In the genomic region with DNA sequence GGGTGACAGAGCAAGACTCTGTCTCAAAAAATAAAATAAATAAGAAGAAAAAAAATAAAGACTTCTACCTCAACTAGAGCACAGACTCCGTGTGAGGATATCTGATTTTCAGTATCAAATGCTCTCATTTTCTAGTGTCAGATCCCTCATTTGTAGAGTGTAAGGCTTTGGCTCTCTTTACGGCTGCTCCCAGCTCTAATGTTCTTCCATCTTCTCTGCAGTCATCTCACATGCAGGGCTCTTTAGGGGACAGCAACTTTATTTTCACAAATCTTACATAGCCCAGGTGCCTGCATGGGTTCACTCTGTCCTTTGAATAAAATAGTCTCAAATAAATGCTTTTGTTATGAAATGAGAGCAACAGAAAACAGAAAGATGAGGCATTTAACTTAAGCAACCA, we compare ENCODE assay signal across 23 cellular contexts. TPM values are rescaled to one million over a fixed set of nuclear protein-coding genes. Genes with fewer than 3 reads are reported as not detected.
A peak's percentile ranks its signal among the peaks of the same experiment; 100 is the strongest.
DNase-seq lines count a peak whose midpoint lies in the region; ATAC-seq and TF ChIP-seq lines count a peak whose summit lies in the region.
"Had no signal": no experiment of that assay in that cellular context is flagged by ENCODE, and none has a peak within 500 bp of the region (broad histone marks: within the 10 kb centered on the region; RNA-seq: fewer than 3 reads in every experiment).

No MANE protein-coding gene starts in this region.

- peaks cover 14% of the 10 kb centered on the region for H3K4me1 Mint-ChIP-seq in activated T-helper 1 cell treated with anti-CD3 and anti-CD28 coated beads, Interleukin-12 subunit alpha, Interleukin-12 subunit beta, Interleukin-2, Interleukin-4 antibody, amounts not matched to agents 30 ng/mL and 10 ng/mL and 1 ng/mL, durations not matched to agents 14 hours and 24 hours and 36 hours (ENCODE audit: low read depth)
- H3K4me1 Mint-ChIP-seq in nephron progenitor cell: peaks cover 29% of the 10 kb centered on the region
- H3K4me1 Mint-ChIP-seq in natural killer cell treated with Interleukin-12 subunit alpha and Interleukin-12 subunit beta and Interleukin-15 and Interleukin-18, amount 100 ng/mL, for 72 hours (ENCODE audit: low read depth in 2 of 2): peaks cover 20 to 24% of the 10 kb centered on the region in 2 donors

- H3K27ac Mint-ChIP-seq in activated T-helper 1 cell treated with anti-CD3 and anti-CD28 coated beads, Interleukin-12 subunit alpha, Interleukin-12 subunit beta, Interleukin-2, Interleukin-4 antibody, amounts not matched to agents 30 ng/mL and 10 ng/mL and 1 ng/mL, durations not matched to agents 14 hours and 24 hours and 36 hours: peak overlapping the region; percentile 41
- peak overlapping the region; percentile 90 for H3K27ac Mint-ChIP-seq in nephron progenitor cell
- peak overlapping the region in 1 of 2 donors; percentile 78 for H3K27ac Mint-ChIP-seq in natural killer cell treated with Interleukin-12 subunit alpha and Interleukin-12 subunit beta and Interleukin-15 and Interleukin-18, amount 100 ng/mL, for 72 hours

- H3K27ac ChIP-seq in DOHH2 (ENCODE audit: low read depth, low read length) (peak overlapping the region; percentile 100), Panc1 (ENCODE audit: low read length) (peak overlapping the region; percentile 57)

- H3K9me3 Mint-ChIP-seq in activated T-helper 1 cell treated with anti-CD3 and anti-CD28 coated beads, Interleukin-12 subunit alpha, Interleukin-12 subunit beta, Interleukin-2, Interleukin-4 antibody, amounts not matched to agents 30 ng/mL and 10 ng/mL and 1 ng/mL, durations not matched to agents 14 hours and 24 hours and 36 hours: no peaks in the 10 kb centered on the region
- peaks cover 7% of the 10 kb centered on the region for H3K9me3 Mint-ChIP-seq in nephron progenitor cell
- no peaks in the 10 kb centered on the region for H3K9me3 Mint-ChIP-seq in natural killer cell treated with Interleukin-12 subunit alpha and Interleukin-12 subunit beta and Interleukin-15 and Interleukin-18, amount 100 ng/mL, for 72 hours
- H3K9me3 Mint-ChIP-seq: H9 had no signal

- peaks cover 31% of the 10 kb centered on the region for H3F3A ChIP-seq in DOHH2 (ENCODE audit: control insufficient read depth, insufficient read depth)

- no peak for TF ChIP-seq CTCF in DOHH2 (IDR thresholded peaks at IDR 0.05; ENCODE audit: low read depth, low read length, poor library complexity, severe bottlenecking)
- no peak for TF ChIP-seq CTCF in Panc1 (IDR thresholded peaks at IDR 0.05)
- no peak for TF ChIP-seq CTCF in nephron progenitor cell (IDR thresholded peaks at IDR 0.05)

- H3K36me3 ChIP-seq in DOHH2 (ENCODE audit: control insufficient read depth, low read length) (no peaks in the 10 kb centered on the region), Panc1 (ENCODE audit: control insufficient read depth, insufficient read depth, low read length) (no peaks in the 10 kb centered on the region)

- H3K9me3 ChIP-seq in DOHH2 (ENCODE audit: control insufficient read depth, insufficient read depth, low read length) (no peaks in the 10 kb centered on the region), Panc1 (ENCODE audit: control insufficient read depth, insufficient read depth, low read depth, low read length) (no peaks in the 10 kb centered on the region)

- H3K9me2 ChIP-seq in DOHH2 (replicated peaks; ENCODE audit: control insufficient read depth, low read length): no peaks in the 10 kb centered on the region

- H3K27me3 Mint-ChIP-seq in activated T-helper 1 cell treated with anti-CD3 and anti-CD28 coated beads, Interleukin-12 subunit alpha, Interleukin-12 subunit beta, Interleukin-2, Interleukin-4 antibody, amounts not matched to agents 30 ng/mL and 10 ng/mL and 1 ng/mL, durations not matched to agents 14 hours and 24 hours and 36 hours (ENCODE audit: insufficient read depth): peaks cover 8% of the 10 kb centered on the region
- H3K27me3 Mint-ChIP-seq in nephron progenitor cell (ENCODE audit: low read depth, poor library complexity): peaks cover 5% of the 10 kb centered on the region
- H3K27me3 Mint-ChIP-seq in natural killer cell treated with Interleukin-12 subunit alpha and Interleukin-12 subunit beta and Interleukin-15 and Interleukin-18, amount 100 ng/mL, for 72 hours: no peaks in the 10 kb centered on the region

- peaks cover 100% of the 10 kb centered on the region for H3K4me1 ChIP-seq in DOHH2 (ENCODE audit: control insufficient read depth, low read length)
- peaks cover 14% of the 10 kb centered on the region for H3K4me1 ChIP-seq in Panc1 (ENCODE audit: control insufficient read depth, insufficient read depth, low read length)

- BruUV-seq in Panc1 (replicated peaks; lab: Mats Ljungman, UMichigan): no TSS peak

- DNase-seq in Panc1 (ENCODE audit: low read depth, low spot score): no peak
- DNase-seq in activated T-helper 1 cell treated with anti-CD3 and anti-CD28 coated beads, Interleukin-12 subunit alpha, Interleukin-12 subunit beta, Interleukin-2, Interleukin-4 antibody, amounts not matched to agents 30 ng/mL and 10 ng/mL and 1 ng/mL, durations not matched to agents 14 hours and 24 hours and 36 hours (ENCODE audit: low spot score): no peak
- no peak for DNase-seq in nephron progenitor cell
- DNase-seq in LoVo (ENCODE audit: low spot score): no peak
- no peak for DNase-seq in retina
- DNase-seq in natural killer cell treated with Interleukin-12 subunit alpha and Interleukin-12 subunit beta and Interleukin-15 and Interleukin-18, amount 100 ng/mL, for 72 hours (ENCODE audit: low spot score): no peak
- DNase-seq: ACHN, C1 segment of cervical spinal cord, DMS79 treated with DMSO at 0.1 percent for 48 hours, H9, IMR-90, Karpas-422, NCI-H1092 treated with DMSO at 0.1 percent for 48 hours, NCI-H146, NCI-H2081, NCI-H2171 treated with DMSO at 0.1 percent for 48 hours, NCI-H446 treated with DMSO at 0.1 percent for 48 hours, NCI-H69, OCI-M1, SHP77 treated with DMSO at 0.1 percent for 48 hours had no signal

- H3K79me2 ChIP-seq in DOHH2 (ENCODE audit: control insufficient read depth, low read length): peaks cover 58% of the 10 kb centered on the region

- H3K4me3 ChIP-seq in DOHH2 (ENCODE audit: low read length) (peak overlapping the region; percentile 69), Panc1 (ENCODE audit: low read depth in 2 of 2, low read length in 2 of 2) (no peak overlapping the region)

- no peaks in the 10 kb centered on the region for H4K20me1 ChIP-seq in DOHH2 (ENCODE audit: control insufficient read depth, insufficient read depth, low read depth, low read length)

- 0 out of 2 replicates have a peak, but pooled peaks have one; percentile 50 for ATAC-seq in Panc1
- ATAC-seq in natural killer cell treated with Interleukin-12 subunit alpha and Interleukin-12 subunit beta and Interleukin-15 and Interleukin-18, amount 100 ng/mL, for 72 hours: no peak

- POLR2A ChIA-PET in Panc1 (lab: Charles Lee): no interaction called here

- H3K36me3 Mint-ChIP-seq in activated T-helper 1 cell treated with anti-CD3 and anti-CD28 coated beads, Interleukin-12 subunit alpha, Interleukin-12 subunit beta, Interleukin-2, Interleukin-4 antibody, amounts not matched to agents 30 ng/mL and 10 ng/mL and 1 ng/mL, durations not matched to agents 14 hours and 24 hours and 36 hours (ENCODE audit: low read depth): peaks cover 3% of the 10 kb centered on the region
- no peaks in the 10 kb centered on the region for H3K36me3 Mint-ChIP-seq in nephron progenitor cell (ENCODE audit: low read depth)
- no peaks in the 10 kb centered on the region for H3K36me3 Mint-ChIP-seq in natural killer cell treated with Interleukin-12 subunit alpha and Interleukin-12 subunit beta and Interleukin-15 and Interleukin-18, amount 100 ng/mL, for 72 hours

- H3K4me3 Mint-ChIP-seq in activated T-helper 1 cell treated with anti-CD3 and anti-CD28 coated beads, Interleukin-12 subunit alpha, Interleukin-12 subunit beta, Interleukin-2, Interleukin-4 antibody, amounts not matched to agents 30 ng/mL and 10 ng/mL and 1 ng/mL, durations not matched to agents 14 hours and 24 hours and 36 hours: no peak overlapping the region
- no peak overlapping the region for H3K4me3 Mint-ChIP-seq in nephron progenitor cell
- no peak overlapping the region for H3K4me3 Mint-ChIP-seq in natural killer cell treated with Interleukin-12 subunit alpha and Interleukin-12 subunit beta and Interleukin-15 and Interleukin-18, amount 100 ng/mL, for 72 hours
- H3K4me3 Mint-ChIP-seq: H9 had no signal

- no peaks in the 10 kb centered on the region for H3K27me3 ChIP-seq in DOHH2 (ENCODE audit: control insufficient read depth, low read length)
- no peaks in the 10 kb centered on the region for H3K27me3 ChIP-seq in Panc1 (ENCODE audit: control insufficient read depth, insufficient read depth, low read length)

- in situ Hi-C loops in Panc1 (cut with HindIII; ENCODE audit: low pct_unique_long_range_greater_than_20kb, low sequenced_read_pairs): no loop called here

- CTCF ChIA-PET in Panc1 (lab: Charles Lee): interaction anchor here (0.6 kb wide), 1 partner anchor 131 kb away, joined by 3 read pairs; no protein-coding TSS in a partner anchor

- peak overlapping the region; percentile 96 for H3K4me2 ChIP-seq in DOHH2 (ENCODE audit: low read length)

- intact Hi-C loops in Panc1 (cut with micrococcal nuclease; ENCODE audit: unreplicated experiment): loop anchor here (10.0 kb wide), 1 partner anchor 77 kb away; no protein-coding TSS in a partner anchor
- intact Hi-C loops in activated T-helper 1 cell treated with anti-CD3 and anti-CD28 coated beads, Interleukin-12 subunit alpha, Interleukin-12 subunit beta, Interleukin-2, Interleukin-4 antibody, amounts not matched to agents 30 ng/mL and 10 ng/mL and 1 ng/mL, durations not matched to agents 14 hours and 24 hours and 36 hours (cut with micrococcal nuclease): no loop called here

RNA-seq across cellular contexts. Expression of a gene that starts 19.2 kb away (rescaled TPM):
- total RNA-seq in Panc1 (2021; ENCODE audit: unreplicated experiment): 1.2 TPM
- 0.29 TPM for polyA plus RNA-seq in Panc1 (2012; ENCODE audit: insufficient read length)
- 105 and 111 TPM in 2 replicates for total RNA-seq in activated T-helper 1 cell treated with anti-CD3 and anti-CD28 coated beads, Interleukin-12 subunit alpha, Interleukin-12 subunit beta, Interleukin-2, Interleukin-4 antibody, amounts not matched to agents 30 ng/mL and 10 ng/mL and 1 ng/mL, durations not matched to agents 14 hours and 24 hours and 36 hours
- total RNA-seq in natural killer cell treated with Interleukin-12 subunit alpha and Interleukin-12 subunit beta and Interleukin-15 and Interleukin-18, amount 100 ng/mL, for 72 hours: 100 to 1,000 TPM; 140 to 169 TPM
- total RNA-seq: HT1080, IMR-90, RPMI7951 had no signal
- polyA plus RNA-seq: IMR-90 had no signal

Comparison
In these comparisons a context has a peak if more than half of its experiments do, and no peak if none do; other contexts are left out.
1. RNA of a gene that starts 19.2 kb away (total RNA-seq): 140 to 169 TPM in natural killer cell treated with Interleukin-12 subunit alpha and Interleukin-12 subunit beta and Interleukin-15 and Interleukin-18, amount 100 ng/mL, for 72 hours and 105 to 111 TPM in activated T-helper 1 cell treated with anti-CD3 and anti-CD28 coated beads, Interleukin-12 subunit alpha, Interleukin-12 subunit beta, Interleukin-2, Interleukin-4 antibody, amounts not matched to agents 30 ng/mL and 10 ng/mL and 1 ng/mL, durations not matched to agents 14 hours and 24 hours and 36 hours; 1.2 TPM in Panc1 (single experiment); every median in the first group is over 10 times any median in the second.